ENCODE assay signal across 11 cellular contexts in the genomic region with DNA sequence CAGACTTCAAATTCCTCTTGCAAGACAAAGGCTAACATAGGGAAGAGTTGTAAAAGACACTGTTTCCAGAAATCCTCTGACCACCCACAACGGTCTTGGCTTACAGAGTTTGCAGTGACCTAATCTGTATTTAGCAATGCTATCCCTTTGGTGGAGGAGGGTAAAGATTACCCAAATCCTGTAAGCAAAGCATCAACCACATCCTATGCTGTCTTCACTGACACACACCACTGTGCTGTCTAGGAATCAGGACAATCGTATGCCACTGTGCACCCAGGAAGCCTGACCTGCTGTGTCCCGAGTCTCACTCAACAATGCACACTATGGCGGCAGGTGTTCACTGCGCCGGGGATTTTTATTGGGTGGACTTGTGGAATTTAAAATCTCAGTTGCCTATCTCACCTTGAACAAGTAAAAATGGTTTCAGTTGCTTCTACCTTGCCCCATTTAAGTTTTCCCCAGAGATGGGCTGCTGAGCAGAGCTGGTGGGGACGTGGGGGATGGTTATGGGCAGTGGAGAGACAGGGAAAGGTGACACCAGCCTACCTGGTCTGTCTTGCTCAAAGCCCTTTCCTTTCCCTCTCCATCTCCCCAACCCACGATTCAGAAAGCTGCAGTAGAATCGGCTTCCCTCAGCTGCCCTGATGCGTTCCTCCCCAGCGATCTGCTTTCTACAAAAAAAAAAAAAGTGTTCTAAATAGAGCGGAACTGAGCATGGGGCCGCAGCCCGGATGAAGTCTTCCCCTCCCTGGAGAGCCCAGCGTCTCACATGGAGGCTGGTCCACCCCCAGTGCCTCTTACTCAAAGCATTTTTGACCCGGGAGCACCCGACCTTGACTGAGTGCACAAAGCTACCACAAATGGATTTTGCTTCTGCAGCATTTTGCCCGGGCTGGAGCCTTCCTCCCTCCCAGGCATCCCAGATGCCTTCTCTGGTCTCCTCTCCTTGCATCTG.
DNase-seq lines count a peak whose midpoint lies in the region; ATAC-seq and TF ChIP-seq lines count a peak whose summit lies in the region.
"Had no signal": no experiment of that assay in that cellular context is flagged by ENCODE, and none has a peak within 500 bp of the region (broad histone marks: within the 10 kb centered on the region; RNA-seq: fewer than 3 reads in every experiment).

No MANE protein-coding gene starts in this region.

- H3K9me3 Mint-ChIP-seq in MCF 10A (ENCODE audit: unreplicated experiment) = no peaks in the 10 kb centered on the region
- no peaks in the 10 kb centered on the region for H3K9me3 Mint-ChIP-seq in type B pancreatic cell
- H3K9me3 Mint-ChIP-seq in activated naive CD8-positive, alpha-beta T cell treated with anti-CD3 and anti-CD28 coated beads, Interleukin-2, amount 50 U/mL, for 24 hours = no peaks in the 10 kb centered on the region

- no peaks in the 10 kb centered on the region for H3K9me3 ChIP-seq in breast epithelium
- H3K9me3 ChIP-seq: neutrophil had no signal

- H3K4me3 ChIP-seq in breast epithelium (no peak overlapping the region), cardiac fibroblast (replicated peaks in 1 of 2; ENCODE audit: low read depth in 2 of 2, low read length in 2 of 2) (no peak overlapping the region)

- CTCF ChIA-PET in MCF 10A (lab: Yijun Ruan, JAX) = interaction anchor here (0.6 to 1.3 kb wide), 2 partner anchors 851 to 919 kb away, joined by 3 read pairs; no protein-coding TSS in a partner anchor

- no peaks in the 10 kb centered on the region for H3K36me3 ChIP-seq in breast epithelium
- H3K36me3 ChIP-seq: neutrophil had no signal

- intact Hi-C loops in MCF 10A (cut with micrococcal nuclease) = no loop called here
- intact Hi-C loops in breast epithelium (cut with DNase I; ENCODE audit: low total_unique reads) = no loop called here

- TF ChIP-seq CTCF in MCF 10A (IDR thresholded peaks at IDR 0.05; ENCODE audit: unreplicated experiment) = no peak
- no peak for TF ChIP-seq CTCF in breast epithelium (IDR thresholded peaks at IDR 0.05)
- no peak for TF ChIP-seq CTCF in cardiac fibroblast (IDR thresholded peaks at IDR 0.05; ENCODE audit: low read depth, low read length)
- no peak for TF ChIP-seq CTCF in type B pancreatic cell (conservative IDR thresholded peaks at IDR 0.05)

- BruUV-seq in MCF 10A (replicated peaks; lab: Mats Ljungman, UMichigan) = no TSS peak

- ATAC-seq in activated naive CD8-positive, alpha-beta T cell treated with anti-CD3 and anti-CD28 coated beads, Interleukin-2, amount 50 U/mL, for 24 hours = no peak
- ATAC-seq: activated CD8-positive, alpha-beta memory T cell treated with anti-CD3 and anti-CD28 coated beads, Interleukin-2, amount 10 ng/mL, durations not matched to agents 7 days and 5 days had no signal

- H3K27ac Mint-ChIP-seq in MCF 10A (ENCODE audit: low read depth, unreplicated experiment) (no peak overlapping the region), type B pancreatic cell (peak overlapping the region; percentile 62)
- no peak overlapping the region for H3K27ac Mint-ChIP-seq in activated naive CD8-positive, alpha-beta T cell treated with anti-CD3 and anti-CD28 coated beads, Interleukin-2, amount 50 U/mL, for 24 hours
- H3K27ac Mint-ChIP-seq: activated CD8-positive, alpha-beta memory T cell treated with anti-CD3 and anti-CD28 coated beads, Interleukin-2, amount 10 ng/mL, durations not matched to agents 7 days and 5 days had no signal

- H3K4me1 Mint-ChIP-seq in MCF 10A (ENCODE audit: insufficient read depth, unreplicated experiment) (peaks cover 50% of the 10 kb centered on the region), type B pancreatic cell (ENCODE audit: unreplicated experiment) (peaks cover 52% of the 10 kb centered on the region)
- H3K4me1 Mint-ChIP-seq in activated naive CD8-positive, alpha-beta T cell treated with anti-CD3 and anti-CD28 coated beads, Interleukin-2, amount 50 U/mL, for 24 hours = no peaks in the 10 kb centered on the region
- H3K4me1 Mint-ChIP-seq: activated CD8-positive, alpha-beta memory T cell treated with anti-CD3 and anti-CD28 coated beads, Interleukin-2, amount 10 ng/mL, durations not matched to agents 7 days and 5 days had no signal

- DNase-seq in MCF 10A (ENCODE audit: unreplicated experiment) = peak; percentile 85
- no peak for DNase-seq in breast epithelium (ENCODE audit: low spot score in 2 of 2)
- peak; percentile 75 for DNase-seq in HS-5 (ENCODE audit: low read depth)
- DNase-seq in cardiac fibroblast (ENCODE audit: low read depth in 2 of 2) = peak; percentile 75 to 87
- DNase-seq in type B pancreatic cell (ENCODE audit: extremely low spot score, unreplicated experiment) = no peak
- DNase-seq in SIG-M5 (lab: John Stamatoyannopoulos, UW) = no peak
- no peak for DNase-seq in pons (ENCODE audit: low spot score)
- no peak for DNase-seq in activated naive CD8-positive, alpha-beta T cell treated with anti-CD3 and anti-CD28 coated beads, Interleukin-2, amount 50 U/mL, for 24 hours
- DNase-seq: activated CD8-positive, alpha-beta memory T cell treated with anti-CD3 and anti-CD28 coated beads, Interleukin-2, amount 10 ng/mL, durations not matched to agents 7 days and 5 days; NCI-H524 treated with DMSO at 0.1 percent for 48 hours had no signal

- POLR2A ChIA-PET in MCF 10A (lab: Yijun Ruan, JAX) = interaction anchor here (0.6 kb wide), 1 partner anchor 1625 kb away, joined by 3 read pairs; no protein-coding TSS in a partner anchor

- peaks cover 43% of the 10 kb centered on the region for H3K36me3 Mint-ChIP-seq in MCF 10A (ENCODE audit: insufficient read depth, unreplicated experiment)
- peaks cover 4% of the 10 kb centered on the region for H3K36me3 Mint-ChIP-seq in type B pancreatic cell
- no peaks in the 10 kb centered on the region for H3K36me3 Mint-ChIP-seq in activated naive CD8-positive, alpha-beta T cell treated with anti-CD3 and anti-CD28 coated beads, Interleukin-2, amount 50 U/mL, for 24 hours (ENCODE audit: low read depth)
- H3K36me3 Mint-ChIP-seq: activated CD8-positive, alpha-beta memory T cell treated with anti-CD3 and anti-CD28 coated beads, Interleukin-2, amount 10 ng/mL, durations not matched to agents 7 days and 5 days had no signal

- TF ChIP-seq POLR2A in breast epithelium (IDR thresholded peaks at IDR 0.05) = no peak

- H3K27me3 Mint-ChIP-seq in MCF 10A (ENCODE audit: insufficient read depth, unreplicated experiment) (no peaks in the 10 kb centered on the region), type B pancreatic cell (peaks cover 4% of the 10 kb centered on the region)
- H3K27me3 Mint-ChIP-seq in activated naive CD8-positive, alpha-beta T cell treated with anti-CD3 and anti-CD28 coated beads, Interleukin-2, amount 50 U/mL, for 24 hours = no peaks in the 10 kb centered on the region
- H3K27me3 Mint-ChIP-seq: activated CD8-positive, alpha-beta memory T cell treated with anti-CD3 and anti-CD28 coated beads, Interleukin-2, amount 10 ng/mL, durations not matched to agents 7 days and 5 days had no signal

- H3K27ac ChIP-seq in breast epithelium = no peak overlapping the region
- H3K27ac ChIP-seq: neutrophil had no signal

- H3K27me3 ChIP-seq in breast epithelium = no peaks in the 10 kb centered on the region
- H3K27me3 ChIP-seq: neutrophil had no signal

- H3K4me3 Mint-ChIP-seq in MCF 10A (ENCODE audit: unreplicated experiment) = no peak overlapping the region
- H3K4me3 Mint-ChIP-seq in type B pancreatic cell = no peak overlapping the region
- no peak overlapping the region for H3K4me3 Mint-ChIP-seq in activated naive CD8-positive, alpha-beta T cell treated with anti-CD3 and anti-CD28 coated beads, Interleukin-2, amount 50 U/mL, for 24 hours
- H3K4me3 Mint-ChIP-seq: activated CD8-positive, alpha-beta memory T cell treated with anti-CD3 and anti-CD28 coated beads, Interleukin-2, amount 10 ng/mL, durations not matched to agents 7 days and 5 days had no signal

- no peaks in the 10 kb centered on the region for H3K4me1 ChIP-seq in breast epithelium

Comparison
In these comparisons a context has a peak if more than half of its experiments do, and no peak if none do; other contexts are left out.
1. DNase-seq: peak in MCF 10A (single experiment), HS-5 (single experiment) and cardiac fibroblast (2 of 2); none in breast epithelium (0 of 2), type B pancreatic cell (single experiment), SIG-M5 (single experiment), pons (single experiment) and activated naive CD8-positive, alpha-beta T cell treated with anti-CD3 and anti-CD28 coated beads, Interleukin-2, amount 50 U/mL, for 24 hours (single experiment).